ENCODE assay signal across 8 cellular contexts in genomic region chr5:40679071-40679997, GRCh38. TPM values are rescaled to one million over a fixed set of nuclear protein-coding genes. Genes with fewer than 3 reads are reported as not detected.
DNase-seq lines count a peak whose midpoint lies in the region; ATAC-seq, FAIRE-seq and TF ChIP-seq lines count a peak whose summit lies in the region.

Gene PTGER4, plus strand, starts transcription at chr5:40679915. Its CDS starts 1,079 bp downstream, at chr5:40680994.

- H3K27me3 ChIP-seq in right cardiac atrium (ENCODE audit: control insufficient read depth, insufficient read depth), result no peaks in the 10 kb centered on the region
- no peaks in the 10 kb centered on the region for H3K27me3 ChIP-seq in rectal smooth muscle tissue (ENCODE audit: control insufficient read depth, insufficient read depth, low read length)
- no peaks in the 10 kb centered on the region for H3K27me3 ChIP-seq in aorta (ENCODE audit: control insufficient read depth in 1 of 2, insufficient read depth in 2 of 2, low read length in 1 of 2)

- TF ChIP-seq POLR2A in GM12891 (IDR thresholded peaks at IDR 0.05; ENCODE audit: low read depth, low read length), result no peak

- H3K4me1 ChIP-seq in right cardiac atrium (ENCODE audit: control insufficient read depth, insufficient read depth, low read length) (no peaks in the 10 kb centered on the region), rectal smooth muscle tissue (ENCODE audit: control insufficient read depth, insufficient read depth, low read length) (no peaks in the 10 kb centered on the region), aorta (ENCODE audit: control insufficient read depth in 1 of 2, insufficient read depth in 2 of 2, low read length in 2 of 2) (no peaks in the 10 kb centered on the region)

- WGBS in right cardiac atrium, result under 1% methylated on average over 67 of the region's 67 CpGs
- WGBS in aorta, 2 donors, result 0 to 1% methylated on average over 62 to 67 of the region's 67 CpGs

- H3K9ac ChIP-seq in rectal smooth muscle tissue (ENCODE audit: low read length), result peak within 1 kb of the TSS; percentile 92

- H3K4me3 ChIP-seq in right cardiac atrium (ENCODE audit: low read length), result peak within 1 kb of the TSS; percentile 84
- peak within 1 kb of the TSS; percentile 73 for H3K4me3 ChIP-seq in rectal smooth muscle tissue (ENCODE audit: low read length)
- H3K4me3 ChIP-seq in aorta (ENCODE audit: low read length in 2 of 2), result peak within 1 kb of the TSS; percentile 60 to 93

- peak; percentile 83 for ATAC-seq in HG02642 (IDR thresholded peaks at IDR 0.05; ENCODE audit: poor library complexity, unreplicated experiment)
- ATAC-seq in right cardiac atrium, result peak; percentile 99
- peak; percentile 96 for ATAC-seq in aorta (ENCODE audit: low FRiP score)

- peak within 1 kb of the TSS; percentile 55 for H3K27ac ChIP-seq in angular gyrus (ENCODE audit: low read depth, low read length)
- H3K27ac ChIP-seq in right cardiac atrium (ENCODE audit: low read length), result peak within 1 kb of the TSS; percentile 88
- peak within 1 kb of the TSS; percentile 85 for H3K27ac ChIP-seq in rectal smooth muscle tissue (ENCODE audit: low read depth, low read length)
- H3K27ac ChIP-seq in aorta (ENCODE audit: low read depth in 1 of 2, low read length in 2 of 2), result peak within 1 kb of the TSS in 1 of 2 donors; percentile 85

- DNase-seq in GM12891 (ENCODE audit: insufficient read length, low spot score) (peak; percentile 59), NCI-H1417 (lab: John Stamatoyannopoulos, UW) (peak; percentile 48 to 90 (median 89)), right cardiac atrium (peak; percentile 92 to 96 (median 96)), aorta (peak; percentile 96 to 97)

- H3K9me3 ChIP-seq in right cardiac atrium (ENCODE audit: control insufficient read depth, low read length), result no peaks in the 10 kb centered on the region
- H3K9me3 ChIP-seq in aorta (ENCODE audit: control insufficient read depth, low read length), result no peaks in the 10 kb centered on the region

- intact Hi-C loops in T-helper 2 cell treated with Interferon-gamma antibody and Interleukin-4, amounts not matched to agents 100 ng/mL and 5 ng/mL, for 36 hours (cut with micrococcal nuclease), result loop anchor here (1.0 to 5.0 kb wide), 10 partner anchors 25 to 1477 kb away; partner anchors contain the start of gene RPL37
- intact Hi-C loops in right cardiac atrium (cut with DNase I), result no loop called here
- intact Hi-C loops in aorta (cut with DNase I), result loop anchor here in 1 of 2 donors (5.0 kb wide), 1 partner anchor 202 kb away; no protein-coding TSS in a partner anchor

- FAIRE-seq in GM12891 (lab: Jason Lieb, UNC), result peak; percentile 33

- H3K36me3 ChIP-seq in rectal smooth muscle tissue (ENCODE audit: control insufficient read depth, insufficient read depth, low read length) (peaks cover 9% of the 10 kb centered on the region), aorta (ENCODE audit: control insufficient read depth in 1 of 2, insufficient read depth in 2 of 2, low read length in 1 of 2) (no peaks in the 10 kb centered on the region)

TF ChIP-seq in GM12891, 5 proteins besides CTCF, POLR2A, EP300 and RAD21:
- TF ChIP-seq TAF1 (IDR thresholded peaks at IDR 0.05; ENCODE audit: low read depth, low read length) (peak; percentile 41; the same call in 1 of the 2 replicates), PAX5 (IDR thresholded peaks at IDR 0.05; ENCODE audit: insufficient read depth, low read length, severe bottlenecking) (no peak), POLR2AphosphoS5 (IDR thresholded peaks at IDR 0.05; ENCODE audit: low read depth, low read length) (no peak), POU2F2 (IDR thresholded peaks at IDR 0.05; ENCODE audit: low read depth, low read length) (no peak)

RNA-seq across cellular contexts. Expression of gene PTGER4, which starts in this region (rescaled TPM):
- 4.5 TPM for polyA plus RNA-seq in GM12891 (2012; ENCODE audit: low read depth, missing spikeins)
- 82.2 and 84.2 TPM in 2 replicates for total RNA-seq in T-helper 2 cell treated with Interferon-gamma antibody and Interleukin-4, amounts not matched to agents 100 ng/mL and 5 ng/mL, for 36 hours
- total RNA-seq in right cardiac atrium, result 1 to 10 TPM; 3.0 to 4.8 (median 4.1) TPM
- polyA plus RNA-seq in right cardiac atrium, result 1.9 TPM
- 10 to 100 TPM in 1 of 2 donors, 1 to 10 TPM in 1; 10.0 to 18.2 TPM for total RNA-seq in aorta
- polyA plus RNA-seq in aorta, result 1 to 10 TPM; 5.2 to 7.4 TPM
